ENCODE assay signal across 8 cellular contexts in genomic region chr2:208254118-208254870, GRCh38. TPM values are rescaled to one million over a fixed set of nuclear protein-coding genes. Genes with fewer than 3 reads are reported as not detected.
DNase-seq lines count a peak whose midpoint lies in the region; ATAC-seq and TF ChIP-seq lines count a peak whose summit lies in the region.

No MANE protein-coding gene starts in this region.

- no peak overlapping the region for H2BK20ac ChIP-seq in IMR-90 (ENCODE audit: low read depth, low read length)

- peaks cover 4 to 17% of the 10 kb centered on the region in 2 experiments; a peak in 3 of 4 replicates for H3K79me1 ChIP-seq in IMR-90 (ENCODE audit: low read depth in 1 of 2, low read length in 2 of 2)

- H3K9me3 ChIP-seq in IMR-90 (ENCODE audit: control insufficient read depth, insufficient read depth, low read length) = no peaks in the 10 kb centered on the region
- no peaks in the 10 kb centered on the region for H3K9me3 ChIP-seq in neuron (ENCODE audit: low read length)
- no peaks in the 10 kb centered on the region for H3K9me3 ChIP-seq in stomach smooth muscle (ENCODE audit: control insufficient read depth in 2 of 2, low read length in 2 of 2)

- H4K20me1 ChIP-seq in IMR-90 (ENCODE audit: insufficient read depth, low read length) = no peaks in the 10 kb centered on the region

- H2AFZ ChIP-seq in IMR-90 (replicated peaks; ENCODE audit: low read length, poor library complexity) = peak overlapping the region; percentile 91
- H2AFZ ChIP-seq in neuron (ENCODE audit: low read depth, low read length) = no peak overlapping the region

- peak overlapping the region; percentile 76 for H3K23ac ChIP-seq in IMR-90 (ENCODE audit: low read depth, low read length)

- intact Hi-C loops in IMR-90 (cut with micrococcal nuclease) = loop anchor here (2.0 kb wide), 1 partner anchor 507 kb away; no protein-coding TSS in a partner anchor

- H2BK120ac ChIP-seq in IMR-90 (ENCODE audit: low read depth, low read length) = no peak overlapping the region

- peaks cover 4% of the 10 kb centered on the region for H3K4me1 ChIP-seq in IMR-90 (ENCODE audit: control insufficient read depth, insufficient read depth, low read length)
- peaks cover 58% of the 10 kb centered on the region for H3K4me1 ChIP-seq in neuron (ENCODE audit: insufficient read depth, low read length)
- peaks cover 10% of the 10 kb centered on the region for H3K4me1 ChIP-seq in stomach smooth muscle (ENCODE audit: control insufficient read depth, insufficient read depth, low read length)

- CTCF ChIA-PET in IMR-90 (lab: Yijun Ruan, JAX) = interaction anchor here (0.6 to 2.4 kb wide), 6 partner anchors 9 to 79 kb away, joined by 3 to 11 read pairs (median 4); no protein-coding TSS in a partner anchor

- H3K36me3 ChIP-seq in IMR-90 (ENCODE audit: control insufficient read depth, insufficient read depth, low read length) (peaks cover 5% of the 10 kb centered on the region; the same call in 1 of the 2 replicates), neuron (ENCODE audit: insufficient read depth, low read length) (peaks cover 47% of the 10 kb centered on the region), stomach smooth muscle (ENCODE audit: control insufficient read depth in 2 of 2, insufficient read depth in 2 of 2, low read length in 2 of 2) (peaks cover 0 to 12% of the 10 kb centered on the region in 2 donors)

- TF ChIP-seq RAD21 in IMR-90 (IDR thresholded peaks at IDR 0.05; ENCODE audit: low read length) = peak; percentile 30

- H3K27ac ChIP-seq in IMR-90 (ENCODE audit: insufficient read depth, low read length) (peak overlapping the region; percentile 46), stomach smooth muscle (ENCODE audit: low read length) (peak overlapping the region; percentile 73)

- peak overlapping the region; percentile 59 for H3K4ac ChIP-seq in IMR-90 (ENCODE audit: low read depth, low read length)

- 0% methylated on average over 25 of the region's 36 CpGs; no CpG with 5 or more reads in 1 of the 2 experiments for WGBS in IMR-90 (ENCODE audit: extremely low coverage in 2 of 2, insufficient read length in 1 of 2), 2 experiments

- DNase-seq in DMS79 treated with DMSO at 0.1 percent for 48 hours (lab: John Stamatoyannopoulos, UW) (peak; percentile 58), IMR-90 (peak; percentile 66), RPMI7951 (ENCODE audit: low read depth) (peak; percentile 71), fibroblast of villous mesenchyme (ENCODE audit: low read depth) (peak; percentile 88)
- DNase-seq in activated effector memory CD4-positive, alpha-beta T cell treated with anti-CD3 and anti-CD28 coated beads, Interleukin-2, amount 50 U/mL, for 16 hours = peak; percentile 93

- H2AK5ac ChIP-seq in IMR-90 (ENCODE audit: low read depth, low read length) = no peak overlapping the region

- no TSS peak for BruUV-seq in IMR-90 (replicated peaks; lab: Mats Ljungman, UMichigan)

- peak; percentile 72 for ATAC-seq in GM21576 (IDR thresholded peaks at IDR 0.05; ENCODE audit: unreplicated experiment)
- peak; percentile 66 for ATAC-seq in IMR-90 (ENCODE audit: low read depth)

- H3K9me1 ChIP-seq in IMR-90 (ENCODE audit: insufficient read depth, low read length) = peaks cover 5% of the 10 kb centered on the region; the same call in 1 of the 2 replicates

- H3K18ac ChIP-seq in IMR-90 (ENCODE audit: low read depth, low read length) = peak overlapping the region; percentile 13; the same call in 1 of the 2 replicates

- peak; percentile 70 for TF ChIP-seq CTCF in IMR-90 (conservative IDR thresholded peaks at IDR 0.05; ENCODE audit: low read depth, low read length)
- TF ChIP-seq CTCF in fibroblast of villous mesenchyme (IDR thresholded peaks at IDR 0.05; ENCODE audit: insufficient read depth, low read depth, low read length) = peak; percentile 83

- H2AK9ac ChIP-seq in IMR-90 (replicated peaks; ENCODE audit: low read depth, low read length, poor library complexity) = peak overlapping the region; percentile 67

- H3K56ac ChIP-seq in IMR-90 (ENCODE audit: extremely low read depth, insufficient read depth, low read length) = peak overlapping the region; percentile 45; the same call in 1 of the 2 replicates

- H3K9ac ChIP-seq in IMR-90 (ENCODE audit: low read depth, low read length) (peak overlapping the region; percentile 68), stomach smooth muscle (ENCODE audit: low read length in 2 of 2) (peak overlapping the region; percentile 64)

- peak overlapping the region; percentile 22 for H2BK5ac ChIP-seq in IMR-90 (ENCODE audit: low read depth, low read length, poor library complexity, severe bottlenecking)

- no peak overlapping the region for H4K91ac ChIP-seq in IMR-90 (ENCODE audit: insufficient read depth, low read depth, low read length)

- peak overlapping the region in 1 of 2 experiments; percentile 16; a peak in 2 of 4 replicates for H4K8ac ChIP-seq in IMR-90 (ENCODE audit: low read depth in 2 of 2, low read length in 2 of 2)

- dilution Hi-C loops in IMR-90 (cut with HindIII; ENCODE audit: low sequenced_read_pairs, unreplicated experiment) = no loop called here

- H3K27me3 ChIP-seq in IMR-90 (ENCODE audit: control insufficient read depth, insufficient read depth, low read length) = no peaks in the 10 kb centered on the region
- H3K27me3 ChIP-seq in neuron (ENCODE audit: insufficient read depth, low read length) = no peaks in the 10 kb centered on the region
- H3K27me3 ChIP-seq in stomach smooth muscle (ENCODE audit: control insufficient read depth in 1 of 2, insufficient read depth in 2 of 2, low read length in 2 of 2) = no peaks in the 10 kb centered on the region

- H3K4me3 ChIP-seq in IMR-90 (ENCODE audit: insufficient read depth, low read depth, low read length) = peak overlapping the region; percentile 75
- H3K4me3 ChIP-seq in fibroblast of villous mesenchyme (ENCODE audit: low read depth, low read length) = peak overlapping the region; percentile 72
- H3K4me3 ChIP-seq in neuron (ENCODE audit: low read length) = peak overlapping the region; percentile 76
- H3K4me3 ChIP-seq in stomach smooth muscle (ENCODE audit: low read length in 2 of 2) = peak overlapping the region; percentile 78 to 98

- no peak for TF ChIP-seq POLR2A in IMR-90 (IDR thresholded peaks at IDR 0.05; ENCODE audit: low read depth, low read length)

- H2BK15ac ChIP-seq in IMR-90 (ENCODE audit: low read depth, low read length) = no peak overlapping the region

- in situ Hi-C loops in IMR-90 (cut with MboI; ENCODE audit: low sequenced_read_pairs) = loop anchor here (25.0 kb wide), 1 partner anchor 517 kb away; no protein-coding TSS in a partner anchor

- POLR2A ChIA-PET in IMR-90 (lab: Charles Lee; ENCODE audit: unreplicated experiment) = interaction anchor here (0.6 to 0.8 kb wide), 2 partner anchors 13 to 1730 kb away, joined by 3 to 9 read pairs; no protein-coding TSS in a partner anchor

- peak overlapping the region; percentile 92 for H3K4me2 ChIP-seq in IMR-90 (ENCODE audit: low read depth, low read length)

- peak overlapping the region; percentile 14; the same call in 1 of the 2 replicates for H4K5ac ChIP-seq in IMR-90 (ENCODE audit: low read depth, low read length)

- peak overlapping the region; percentile 75; the same call in 1 of the 2 replicates for H3K14ac ChIP-seq in IMR-90 (replicated peaks; ENCODE audit: low read depth, low read length)

TF ChIP-seq in IMR-90, 13 proteins besides CTCF, POLR2A, EP300 and RAD21 (continues in another document):
- no peak for TF ChIP-seq FOS (IDR thresholded peaks at IDR 0.05; ENCODE audit: low read depth, low read length)
- TF ChIP-seq ELK1 (IDR thresholded peaks at IDR 0.05; ENCODE audit: borderline replicate concordance, low read depth, low read length) = no peak
- TF ChIP-seq RFX5 (IDR thresholded peaks at IDR 0.05; ENCODE audit: low read depth, low read length) = no peak
- peak; percentile 83 for TF ChIP-seq BHLHE40 (IDR thresholded peaks at IDR 0.05; ENCODE audit: low read depth, low read length)
- peak; percentile 61; the same call in 1 of the 2 replicates for TF ChIP-seq MXI1 (IDR thresholded peaks at IDR 0.05; ENCODE audit: borderline replicate concordance, low read depth, low read length)
- no peak for TF ChIP-seq USF2 (IDR thresholded peaks at IDR 0.05; ENCODE audit: low read depth, low read length)
- peak; percentile 42; the same call in 1 of the 2 replicates for TF ChIP-seq MAZ (IDR thresholded peaks at IDR 0.05; ENCODE audit: borderline replicate concordance, low read depth, low read length)
- no peak for TF ChIP-seq RCOR1 (IDR thresholded peaks at IDR 0.05; ENCODE audit: insufficient replicate concordance, low read length)
- TF ChIP-seq MAFK (IDR thresholded peaks at IDR 0.05; ENCODE audit: low read depth, low read length) = no peak
- TF ChIP-seq CHD1 (IDR thresholded peaks at IDR 0.05; ENCODE audit: low read depth, low read length) = no peak
- TF ChIP-seq CEBPB (IDR thresholded peaks at IDR 0.05; ENCODE audit: low read depth, low read length) = peak; percentile 93

RNA-seq across cellular contexts. Expression of gene IDH1, which starts 0.6 kb away (rescaled TPM):
- total RNA-seq in IMR-90 (2012; rRNA removed) = 77.1 and 104 TPM in 2 replicates
- polyA plus RNA-seq in IMR-90 (2012; rRNA removed) = 42.7 and 53.5 TPM in 2 replicates
- polyA plus RNA-seq in IMR-90 (2012; cell fraction: cytosol; rRNA removed) = 11.5 and 18.6 TPM in 2 replicates
- polyA plus RNA-seq in IMR-90 (2012; cell fraction: nucleus; rRNA removed; ENCODE audit: low replicate concordance) = 13.1 and 39.8 TPM in 2 replicates
- total RNA-seq in RPMI7951 (2014; rRNA removed; shearing (Covaris generic)) = 137 and 150 TPM in 2 replicates
- total RNA-seq in fibroblast of villous mesenchyme = 203 and 215 TPM in 2 replicates

RNA-seq across cellular contexts. Expression of gene PIKFYVE, which starts 11.8 kb away (rescaled TPM):
- 31.4 and 34.6 TPM in 2 replicates for total RNA-seq in IMR-90 (2012; rRNA removed)
- polyA plus RNA-seq in IMR-90 (2012; rRNA removed) = 7.3 and 9.3 TPM in 2 replicates
- 2.0 and 2.4 TPM in 2 replicates for polyA plus RNA-seq in IMR-90 (2012; cell fraction: cytosol; rRNA removed)
- polyA plus RNA-seq in IMR-90 (2012; cell fraction: nucleus; rRNA removed; ENCODE audit: low replicate concordance) = 3.1 and 18.0 TPM in 2 replicates
- 23.1 and 23.8 TPM in 2 replicates for total RNA-seq in RPMI7951 (2014; rRNA removed; shearing (Covaris generic))
- 36.1 and 46.6 TPM in 2 replicates for total RNA-seq in fibroblast of villous mesenchyme

Comparison
In these comparisons a context has a peak if more than half of its experiments do, and no peak if none do; other contexts are left out.
1. Peak in every context shown above with its lines: DNase-seq, ATAC-seq, H3K4me3 ChIP-seq and H3K27ac ChIP-seq.